Comparison of ENCODE assay signal across 30 cellular contexts in the genomic region with DNA sequence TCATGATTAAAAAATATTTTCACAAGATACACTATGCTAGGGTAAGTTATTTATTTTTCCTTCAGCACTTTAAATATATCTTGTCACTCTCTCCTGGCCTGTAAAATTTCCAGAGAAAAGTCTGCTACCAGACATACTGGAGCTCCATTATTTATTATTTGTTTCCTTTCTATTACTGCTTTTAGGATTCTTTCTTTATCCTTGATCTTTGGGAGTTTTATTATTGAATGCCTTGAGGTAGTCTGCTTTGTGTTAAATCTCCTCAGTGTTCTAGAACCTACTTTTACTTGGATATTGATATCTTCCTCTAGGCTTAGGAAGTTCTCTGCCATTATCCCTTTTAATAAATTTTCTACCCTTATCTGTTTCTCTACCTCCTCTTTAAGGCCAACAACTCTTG.
"Had no signal": no experiment of that assay in that cellular context is flagged by ENCODE, and none has a peak within 500 bp of the region (broad histone marks: within the 10 kb centered on the region; RNA-seq: fewer than 3 reads in every experiment).

No MANE protein-coding gene starts in this region.

- H3K27me3 ChIP-seq: neutrophil, pancreas, right lobe of liver, spleen, suprapubic skin, testis, tibial artery, upper lobe of left lung, vagina had no signal

- H3K36me3 ChIP-seq: neutrophil, pancreas, prostate gland, right lobe of liver, spleen, suprapubic skin, tibial artery, upper lobe of left lung, vagina had no signal

- FAIRE-seq: pancreas, urothelium cell line had no signal

- H3K27ac ChIP-seq: neutrophil, pancreas, prostate gland, right lobe of liver, skin epidermis, spleen, suprapubic skin, testis, tibial artery, upper lobe of left lung, vagina had no signal

- H3K4me3 ChIP-seq: pancreas, prostate gland, right lobe of liver, skin epidermis, smooth muscle cell, spleen, suprapubic skin, testis, tibial artery, upper lobe of left lung, vagina had no signal

- H3K4me1 ChIP-seq: pancreas, prostate gland, right lobe of liver, spleen, suprapubic skin, testis, tibial artery, upper lobe of left lung, vagina had no signal

- DNase-seq: naive B cell; naive thymus-derived CD8-positive, alpha-beta T cell; nephron progenitor cell; nucleus accumbens; pancreas; right cardiac atrium; right lobe of liver; spleen; stimulated activated CD4-positive, alpha-beta T cell treated with anti-CD3 and anti-CD28 coated beads, Interleukin-12 subunit alpha, Interleukin-12 subunit beta, amount 100 ng/mL, for 4 hours; stimulated activated CD4-positive, alpha-beta T cell treated with anti-CD3 and anti-CD28 coated beads, Interleukin-1b, Interleukin-23, amount 100 ng/mL, for 48 hours; stimulated activated CD4-positive, alpha-beta T cell treated with anti-CD3 and anti-CD28 coated beads, Interleukin-4, amount 100 ng/mL, for 1 hour; stimulated activated CD4-positive, alpha-beta T cell treated with anti-CD3 and anti-CD28 coated beads, Interleukin-4, amount 100 ng/mL, for 4 hours; stimulated activated CD8-positive, alpha-beta memory T cell treated with anti-CD3 and anti-CD28 coated beads, Interleukin-4, amount 100 ng/mL, for 48 hours; stimulated activated naive CD4-positive, alpha-beta T cell; stimulated activated naive CD8-positive, alpha-beta T cell treated with anti-CD3 and anti-CD28 coated beads, Interleukin-15, amount 100 ng/mL, for 72 hours; stimulated activated naive CD8-positive, alpha-beta T cell treated with anti-CD3 and anti-CD28 coated beads, Interleukin-15, Interleukin-2, amounts not matched to agents 100 U/mL and 50 U/mL, for 24 hours; substantia nigra; testis; tibial artery; trophoblast cell; upper lobe of left lung had no signal

- ATAC-seq: naive thymus-derived CD8-positive, alpha-beta T cell; natural killer cell treated with Interleukin-12 subunit alpha and Interleukin-12 subunit beta and Interleukin-15 and Interleukin-18, amount 100 ng/mL, for 72 hours; pancreas; right cardiac atrium; right lobe of liver; stimulated activated memory B cell treated with anti-CD40 and anti-IgM and Interleukin-4, amounts not matched to agents 10 μg/mL and 1 μg/mL and 100 μg/mL, for 72 hours; stimulated activated naive CD8-positive, alpha-beta T cell treated with anti-CD3 and anti-CD28 coated beads, Interleukin-15, amount 100 ng/mL, for 72 hours; stimulated activated naive CD8-positive, alpha-beta T cell treated with anti-CD3 and anti-CD28 coated beads, Interleukin-15, Interleukin-2, amounts not matched to agents 100 U/mL and 50 U/mL, for 24 hours had no signal

- H3K9me3 ChIP-seq: neutrophil, pancreas, prostate gland, right lobe of liver, suprapubic skin, testis, upper lobe of left lung, vagina had no signal
